8 cellular contexts compared by ENCODE assay signal in the genomic region with DNA sequence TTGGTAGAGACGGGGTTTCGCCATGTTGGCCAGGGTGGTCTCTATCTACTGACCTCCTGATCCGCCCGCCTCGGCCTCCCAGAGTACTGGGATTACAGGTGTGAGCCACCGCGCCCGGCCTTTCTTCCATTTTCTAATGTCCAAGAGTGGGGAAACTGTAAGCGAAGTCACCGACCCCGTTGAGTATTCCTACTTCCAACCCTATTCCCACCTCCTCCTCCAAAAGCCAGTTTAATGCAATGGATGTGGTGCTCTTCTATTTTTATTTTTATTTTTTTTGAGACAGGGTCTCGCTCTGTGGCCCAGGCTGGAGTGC. TPM values are rescaled to one million over a fixed set of nuclear protein-coding genes. Genes with fewer than 3 reads are reported as not detected.
DNase-seq lines count a peak whose midpoint lies in the region; ATAC-seq and TF ChIP-seq lines count a peak whose summit lies in the region.

No MANE protein-coding gene starts in this region.

- ATAC-seq in GM18868 (IDR thresholded peaks at IDR 0.05; ENCODE audit: unreplicated experiment), result no peak

- H3K27ac ChIP-seq in Peyer's patch, result peak overlapping the region; percentile 83 to 99 (median 94)
- H3K27ac ChIP-seq in esophagus (ENCODE audit: low read depth in 2 of 2, low read length in 1 of 2), result peak overlapping the region; percentile 26 to 97

- H3K4me1 ChIP-seq in Peyer's patch (peaks cover 0 to 12% (median 5%) of the 10 kb centered on the region in 4 donors), esophagus (ENCODE audit: control insufficient read depth in 2 of 2, insufficient read depth in 2 of 2, low read length in 1 of 2) (peaks cover 3 to 7% of the 10 kb centered on the region in 2 donors)

- TF ChIP-seq POLR2A in Peyer's patch (IDR thresholded peaks at IDR 0.05), result no peak

- no peaks in the 10 kb centered on the region for H3K9me3 ChIP-seq in Peyer's patch
- no peaks in the 10 kb centered on the region for H3K9me3 ChIP-seq in esophagus (ENCODE audit: control insufficient read depth in 2 of 2, insufficient read depth in 1 of 2, low read depth in 1 of 2, low read length in 1 of 2)

- 70% methylated on average over 12 of the region's 12 CpGs for WGBS in esophagus, 2 donors

- H3K36me3 ChIP-seq in Peyer's patch, result peaks cover 0 to 33% (median 0%) of the 10 kb centered on the region in 3 donors
- peaks cover 7 to 22% of the 10 kb centered on the region in 2 donors for H3K36me3 ChIP-seq in esophagus (ENCODE audit: control insufficient read depth in 2 of 2, insufficient read depth in 2 of 2, low read length in 1 of 2)

- TF ChIP-seq CTCF in GM12864 (IDR thresholded peaks at IDR 0.05; ENCODE audit: low read depth, low read length, missing control alignments) (no peak), Peyer's patch (IDR thresholded peaks at IDR 0.05) (no peak), retinal pigment epithelial cell (conservative IDR thresholded peaks at IDR 0.05; ENCODE audit: low read depth, low read length) (no peak)

- H3K4me3 ChIP-seq in GM12864 (ENCODE audit: low read depth, low read length) (peak overlapping the region; percentile 1; the same call in 1 of the 2 replicates), Peyer's patch (peak overlapping the region; percentile 63 to 98 (median 89)), esophagus (ENCODE audit: low read depth in 1 of 2, low read length in 2 of 2) (no peak overlapping the region), retinal pigment epithelial cell (ENCODE audit: low read length) (peak overlapping the region; percentile 31)

- H3K27me3 ChIP-seq in Peyer's patch (no peaks in the 10 kb centered on the region), esophagus (ENCODE audit: control insufficient read depth in 1 of 2, insufficient read depth in 2 of 2, low read length in 2 of 2) (no peaks in the 10 kb centered on the region)

- DNase-seq in GM12864 (ENCODE audit: low read depth) (no peak), Peyer's patch (no peak), retinal pigment epithelial cell (ENCODE audit: low read depth) (no peak), NCI-H1436 treated with DMSO at 0.1 percent for 48 hours (lab: John Stamatoyannopoulos, UW) (no peak), NCI-H446 (lab: John Stamatoyannopoulos, UW) (no peak), NK-92 (lab: John Stamatoyannopoulos, UW; ENCODE audit: unreplicated experiment) (no peak)

RNA-seq across cellular contexts. Expression of a gene that starts 0.4 kb away (rescaled TPM):
- not detected for total RNA-seq in Peyer's patch
- not detected for polyA plus RNA-seq in esophagus

RNA-seq across cellular contexts. Expression of a gene that starts 0.7 kb away (rescaled TPM):
- 10 to 100 TPM; 60.2 to 83.6 (median 65.3) TPM for total RNA-seq in Peyer's patch
- polyA plus RNA-seq in esophagus, result 10 to 100 TPM; 33.0 to 46.2 TPM

RNA-seq across cellular contexts. Expression of a gene that starts 19.3 kb away (rescaled TPM):
- 10 to 100 TPM; 20.8 to 43.5 (median 34.8) TPM for total RNA-seq in Peyer's patch
- polyA plus RNA-seq in esophagus, result 10 to 100 TPM; 66.1 to 84.8 TPM

RNA-seq across cellular contexts. Expression of a gene that starts 23.4 kb away (rescaled TPM):
- total RNA-seq in Peyer's patch, result not detected
- polyA plus RNA-seq in esophagus, result under 1 TPM in 1 of 2 donors, not detected in 1; 0.01 TPM

RNA-seq across cellular contexts. Expression of a gene that starts 32.1 kb away (rescaled TPM):
- total RNA-seq in Peyer's patch, result 10 to 100 TPM in 1 of 4 donors, 1 to 10 TPM in 3; 2.8 to 11.0 (median 4.9) TPM
- polyA plus RNA-seq in esophagus, result 1 to 10 TPM; 1.3 to 5.2 TPM

Comparison
In these comparisons a context has a peak if more than half of its experiments do, and no peak if none do; other contexts are left out.
1. H3K4me3 ChIP-seq: peak in GM12864 (single experiment), Peyer's patch (4 of 4) and retinal pigment epithelial cell (single experiment); none in esophagus (0 of 2).